In the genomic region with DNA sequence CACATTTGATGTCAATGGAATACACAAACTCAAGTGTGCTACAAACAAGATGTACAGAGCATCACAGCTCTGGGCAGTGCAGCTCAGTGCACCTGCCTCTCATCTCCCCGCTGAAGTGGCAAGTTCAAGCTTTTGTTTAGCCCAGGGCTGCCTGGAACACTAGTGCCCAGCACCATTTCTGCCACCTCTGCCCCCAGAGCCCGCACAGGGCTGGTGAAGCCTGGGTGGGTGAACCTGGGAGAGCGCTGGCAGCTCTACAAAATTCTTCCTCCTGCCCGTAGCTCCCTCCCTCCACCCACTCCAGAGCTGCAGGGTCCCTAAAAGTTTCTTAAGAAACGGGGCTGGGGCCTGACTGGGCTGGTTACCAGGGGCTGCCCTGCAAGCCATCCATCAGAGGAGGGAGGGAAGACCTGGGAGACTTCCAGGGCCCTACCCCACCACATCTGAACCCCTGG, we compare ENCODE assay signal across 9 cellular contexts. TPM values are rescaled to one million over a fixed set of nuclear protein-coding genes. Genes with fewer than 3 reads are reported as not detected.
A peak's percentile ranks its signal among the peaks of the same experiment; 100 is the strongest.
DNase-seq lines count a peak whose midpoint lies in the region; ATAC-seq and TF ChIP-seq lines count a peak whose summit lies in the region.
"Had no signal": no experiment of that assay in that cellular context is flagged by ENCODE, and none has a peak within 500 bp of the region (broad histone marks: within the 10 kb centered on the region; RNA-seq: fewer than 3 reads in every experiment).

No MANE protein-coding gene starts in this region.

- no peak for ATAC-seq in GM21717 (IDR thresholded peaks at IDR 0.05; ENCODE audit: unreplicated experiment)

- H3K9me3 ChIP-seq in mammary epithelial cell (replicated peaks; ENCODE audit: insufficient read depth, low read length) (no peaks in the 10 kb centered on the region), NT2/D1 (ENCODE audit: insufficient read depth, low read length) (peaks cover 6% of the 10 kb centered on the region; the same call in 1 of the 2 replicates), thymus (ENCODE audit: control insufficient read depth) (no peaks in the 10 kb centered on the region)
- H3K9me3 ChIP-seq: esophagus muscularis mucosa had no signal

- no peaks in the 10 kb centered on the region for H4K20me1 ChIP-seq in mammary epithelial cell (ENCODE audit: insufficient read depth, low read length)

- peaks cover 5% of the 10 kb centered on the region for H3K4me1 Mint-ChIP-seq in MCF 10A (ENCODE audit: insufficient read depth, unreplicated experiment)

- in situ Hi-C loops in mammary epithelial cell (cut with MboI; ENCODE audit: low sequenced_read_pairs in 2 of 2), result no loop called here

- BruUV-seq in MCF 10A (replicated peaks; lab: Mats Ljungman, UMichigan), result TSS peak; percentile 72
- no TSS peak for BruUV-seq in mammary epithelial cell (replicated peaks; lab: Mats Ljungman, UMichigan)

- H3K27me3 ChIP-seq in mammary epithelial cell (ENCODE audit: insufficient read depth, low read length) (peaks cover 2% of the 10 kb centered on the region), NT2/D1 (ENCODE audit: insufficient read depth, insufficient read length) (peaks cover 41% of the 10 kb centered on the region), thymus (ENCODE audit: control insufficient read depth, insufficient read depth) (peaks cover 50% of the 10 kb centered on the region)

- H3K36me3 Mint-ChIP-seq in MCF 10A (ENCODE audit: insufficient read depth, unreplicated experiment), result no peaks in the 10 kb centered on the region

- no peaks in the 10 kb centered on the region for H3K36me3 ChIP-seq in mammary epithelial cell (ENCODE audit: insufficient read depth, low read length)
- no peaks in the 10 kb centered on the region for H3K36me3 ChIP-seq in NT2/D1 (ENCODE audit: insufficient read depth, insufficient read length, low read length)
- no peaks in the 10 kb centered on the region for H3K36me3 ChIP-seq in thymus (ENCODE audit: control insufficient read depth, insufficient read depth)
- H3K36me3 ChIP-seq: esophagus muscularis mucosa had no signal

- no peaks in the 10 kb centered on the region for H3K79me2 ChIP-seq in mammary epithelial cell (ENCODE audit: insufficient read depth, low read length)

- dilution Hi-C loops in mammary epithelial cell (cut with HindIII; ENCODE audit: low sequenced_read_pairs), result no loop called here

- H3K27ac Mint-ChIP-seq in MCF 10A (ENCODE audit: low read depth, unreplicated experiment), result no peak overlapping the region

- no peak overlapping the region for H2AFZ ChIP-seq in mammary epithelial cell (ENCODE audit: low read depth, low read length)

- intact Hi-C loops in MCF 10A (cut with micrococcal nuclease) (no loop called here), mammary epithelial cell (cut with micrococcal nuclease) (no loop called here)

- H3K4me1 ChIP-seq in mammary epithelial cell (ENCODE audit: insufficient read depth, low read length) (peaks cover 13% of the 10 kb centered on the region), NT2/D1 (ENCODE audit: insufficient read depth, insufficient read length) (peaks cover 7% of the 10 kb centered on the region), thymus (ENCODE audit: control insufficient read depth, insufficient read depth, low read length) (no peaks in the 10 kb centered on the region)

- TF ChIP-seq CTCF in MCF 10A (IDR thresholded peaks at IDR 0.05; ENCODE audit: unreplicated experiment) (no peak), mammary epithelial cell (conservative IDR thresholded peaks at IDR 0.05 in 1 of 2, IDR thresholded peaks at IDR 0.05 in 1 of 2; ENCODE audit: extremely low read depth in 1 of 2, insufficient read depth in 1 of 2, low read depth in 1 of 2, low read length in 2 of 2) (no peak), coronary artery (IDR thresholded peaks at IDR 0.05) (no peak)

- H3K27ac ChIP-seq in mammary epithelial cell (ENCODE audit: insufficient read depth, low read depth, low read length), result no peak overlapping the region
- H3K27ac ChIP-seq in coronary artery, result no peak overlapping the region
- peak overlapping the region; percentile 3 for H3K27ac ChIP-seq in thymus (ENCODE audit: low read depth)

- no peaks in the 10 kb centered on the region for H3K27me3 Mint-ChIP-seq in MCF 10A (ENCODE audit: insufficient read depth, unreplicated experiment)

- H3K4me3 Mint-ChIP-seq in MCF 10A (ENCODE audit: unreplicated experiment), result peak overlapping the region; percentile 23

- no peak for DNase-seq in MCF 10A (ENCODE audit: unreplicated experiment)
- no peak for DNase-seq in mammary epithelial cell
- no peak for DNase-seq in NT2/D1 (ENCODE audit: low read depth, low spot score)
- peak; percentile 57 for DNase-seq in coronary artery (ENCODE audit: low spot score)
- DNase-seq in NCI-H2029 treated with DMSO at 0.1 percent for 48 hours (lab: John Stamatoyannopoulos, UW), result no peak
- DNase-seq in HCEC 1CT, result no peak

- H3K9ac ChIP-seq in mammary epithelial cell (ENCODE audit: insufficient read depth, low read length), result no peak overlapping the region
- H3K9ac ChIP-seq in NT2/D1 (ENCODE audit: insufficient read length, low read depth), result peak overlapping the region; percentile 91

- H3K9me3 Mint-ChIP-seq in MCF 10A (ENCODE audit: unreplicated experiment), result no peaks in the 10 kb centered on the region

- WGBS in mammary epithelial cell (ENCODE audit: low coverage, missing lambda C conversion rate), result 87% methylated on average over 2 of the region's 5 CpGs
- WGBS in thymus, result 81% methylated on average over 5 of the region's 5 CpGs

- CTCF ChIA-PET in MCF 10A (lab: Yijun Ruan, JAX) (interaction anchor here (1.0 kb wide), 1 partner anchor 204 kb away, joined by 3 read pairs; no protein-coding TSS in a partner anchor), mammary epithelial cell (lab: Charles Lee; ENCODE audit: low non-redundant PET) (no interaction called here)

- H3K4me3 ChIP-seq in mammary epithelial cell (replicated peaks in 1 of 3; ENCODE audit: insufficient read depth in 1 of 3, low read depth in 2 of 3, low read length in 3 of 3) (no peak overlapping the region), NT2/D1 (ENCODE audit: insufficient read length, low read depth) (peak overlapping the region; percentile 72), coronary artery (no peak overlapping the region), thymus (ENCODE audit: low read length) (no peak overlapping the region)

- H3K4me2 ChIP-seq in mammary epithelial cell (ENCODE audit: insufficient read depth, low read depth, low read length), result no peak overlapping the region

- POLR2A ChIA-PET in MCF 10A (lab: Yijun Ruan, JAX), result interaction anchor here (0.7 to 3.7 kb wide), 3 partner anchors 34 to 178 kb away, joined by 3 to 13 read pairs (median 5); partner anchors contain the start of gene SCLY

RNA-seq across cellular contexts. Expression of gene HES6, which starts 1.5 kb away (rescaled TPM):
- total RNA-seq in MCF 10A (2022) (16.8 and 19.7 TPM in 2 replicates), mammary epithelial cell (1 to 10 TPM; 1.2 to 5.0 TPM)
- polyA plus RNA-seq in mammary epithelial cell (2.1 TPM), thymus (18.7 TPM)
- not detected for polyA minus RNA-seq in mammary epithelial cell

RNA-seq across cellular contexts. Expression of gene ILKAP, which starts 34.8 kb away (rescaled TPM):
- total RNA-seq in MCF 10A (2022) (57.2 and 59.6 TPM in 2 replicates), mammary epithelial cell (10 to 100 TPM; 16.7 to 52.7 TPM)
- polyA plus RNA-seq in mammary epithelial cell (34.1 TPM), thymus (67.0 TPM)
- polyA minus RNA-seq in mammary epithelial cell, result 41.5 TPM

RNA-seq across cellular contexts. Expression of gene PER2, which starts 50.1 kb away (rescaled TPM):
- total RNA-seq in MCF 10A (2022), result 8.9 and 13.8 TPM in 2 replicates
- total RNA-seq in mammary epithelial cell, result 1 to 10 TPM; 6.3 to 7.8 TPM
- 2.1 TPM for polyA plus RNA-seq in mammary epithelial cell
- polyA minus RNA-seq in mammary epithelial cell, result 11.2 TPM
- 5.6 TPM for polyA plus RNA-seq in thymus
